In genomic region chr19:32309711-32310390, GRCh38 we compare ENCODE assay signal across 17 cellular contexts.
"Had no signal": no experiment of that assay in that cellular context is flagged by ENCODE, and none has a peak within 500 bp of the region (broad histone marks: within the 10 kb centered on the region; RNA-seq: fewer than 3 reads in every experiment).

No MANE protein-coding gene starts in this region.

- ATAC-seq: effector memory CD8-positive, alpha-beta T cell; lower lobe of right lung; stimulated activated effector memory CD8-positive, alpha-beta T cell treated with anti-CD3 and anti-CD28 coated beads, Interleukin-12 subunit alpha, Interleukin-12 subunit beta, amount 100 ng/mL, for 72 hours had no signal

- H3K27ac ChIP-seq: epithelial cell of prostate, lower lobe of right lung, right atrium auricular region, tibial nerve had no signal

- H3K27me3 ChIP-seq: right atrium auricular region had no signal

- H3K4me1 ChIP-seq: lower lobe of right lung, right atrium auricular region had no signal

- H3K9me3 Mint-ChIP-seq: activated T-cell treated with anti-CD3 and anti-CD28 coated beads, Interleukin-2, amount 50 U/mL, for 24 hours; central memory CD8-positive, alpha-beta T cell; mesothelial cell of epicardium; stimulated activated effector memory CD8-positive, alpha-beta T cell treated with anti-CD3 and anti-CD28 coated beads, Interleukin-12 subunit alpha, Interleukin-12 subunit beta, amount 100 ng/mL, for 72 hours; T-helper 1 cell treated with Interleukin-12 subunit alpha and Interleukin-12 subunit beta and Interleukin-4 antibody, amounts not matched to agents 30 μg/mL and 1 μg/mL, for 36 hours had no signal

- H3K4me3 ChIP-seq: lower lobe of right lung, right atrium auricular region, tibial nerve had no signal

- H3K4me3 Mint-ChIP-seq: activated naive CD4-positive, alpha-beta T cell treated with anti-CD3 and anti-CD28 coated beads, Interleukin-2, amount 50 U/mL, for 24 hours; activated T-cell treated with anti-CD3 and anti-CD28 coated beads, Interleukin-2, amount 50 U/mL, for 24 hours; central memory CD8-positive, alpha-beta T cell; effector memory CD8-positive, alpha-beta T cell; mesothelial cell of epicardium; naive B cell; stimulated activated effector memory CD8-positive, alpha-beta T cell treated with anti-CD3 and anti-CD28 coated beads, Interleukin-12 subunit alpha, Interleukin-12 subunit beta, amount 100 ng/mL, for 72 hours; T-helper 1 cell treated with Interleukin-12 subunit alpha and Interleukin-12 subunit beta and Interleukin-4 antibody, amounts not matched to agents 30 μg/mL and 1 μg/mL, for 36 hours had no signal

- H3K36me3 ChIP-seq: lower lobe of right lung, right atrium auricular region, tibial nerve had no signal

- H3K9me3 ChIP-seq: lower lobe of right lung, right atrium auricular region, tibial nerve had no signal

- H3K4me1 Mint-ChIP-seq: activated naive CD4-positive, alpha-beta T cell treated with anti-CD3 and anti-CD28 coated beads, Interleukin-2, amount 50 U/mL, for 24 hours; central memory CD8-positive, alpha-beta T cell; mesothelial cell of epicardium; naive B cell; stimulated activated effector memory CD8-positive, alpha-beta T cell treated with anti-CD3 and anti-CD28 coated beads, Interleukin-12 subunit alpha, Interleukin-12 subunit beta, amount 100 ng/mL, for 72 hours had no signal

- H3K36me3 Mint-ChIP-seq: activated naive CD4-positive, alpha-beta T cell treated with anti-CD3 and anti-CD28 coated beads, Interleukin-2, amount 50 U/mL, for 24 hours; mesothelial cell of epicardium; stimulated activated effector memory CD8-positive, alpha-beta T cell treated with anti-CD3 and anti-CD28 coated beads, Interleukin-12 subunit alpha, Interleukin-12 subunit beta, amount 100 ng/mL, for 72 hours had no signal

- DNase-seq: activated CD4-positive, alpha-beta T cell treated with anti-CD3 and anti-CD28 coated beads, Interleukin-2, amount 50 U/mL, for 1 hour; activated CD4-positive, CD25-positive, alpha-beta regulatory T cell; activated effector memory CD4-positive, alpha-beta T cell treated with Interleukin-2 at 50 U/mL for 16 hours; activated T-cell treated with anti-CD3 and anti-CD28 coated beads, Interleukin-2, amount 50 U/mL, for 24 hours; effector memory CD8-positive, alpha-beta T cell; glutamatergic neuron; lower lobe of right lung; naive B cell; small intestine had no signal

- H3K27ac Mint-ChIP-seq: activated naive CD4-positive, alpha-beta T cell treated with anti-CD3 and anti-CD28 coated beads, Interleukin-2, amount 50 U/mL, for 24 hours; activated T-cell treated with anti-CD3 and anti-CD28 coated beads, Interleukin-2, amount 50 U/mL, for 24 hours; effector memory CD8-positive, alpha-beta T cell; mesothelial cell of epicardium; stimulated activated effector memory CD8-positive, alpha-beta T cell treated with anti-CD3 and anti-CD28 coated beads, Interleukin-12 subunit alpha, Interleukin-12 subunit beta, amount 100 ng/mL, for 72 hours; T-helper 1 cell treated with Interleukin-12 subunit alpha and Interleukin-12 subunit beta and Interleukin-4 antibody, amounts not matched to agents 30 μg/mL and 1 μg/mL, for 36 hours had no signal
